Comparison of ENCODE assay signal across 14 cellular contexts in the genomic region with DNA sequence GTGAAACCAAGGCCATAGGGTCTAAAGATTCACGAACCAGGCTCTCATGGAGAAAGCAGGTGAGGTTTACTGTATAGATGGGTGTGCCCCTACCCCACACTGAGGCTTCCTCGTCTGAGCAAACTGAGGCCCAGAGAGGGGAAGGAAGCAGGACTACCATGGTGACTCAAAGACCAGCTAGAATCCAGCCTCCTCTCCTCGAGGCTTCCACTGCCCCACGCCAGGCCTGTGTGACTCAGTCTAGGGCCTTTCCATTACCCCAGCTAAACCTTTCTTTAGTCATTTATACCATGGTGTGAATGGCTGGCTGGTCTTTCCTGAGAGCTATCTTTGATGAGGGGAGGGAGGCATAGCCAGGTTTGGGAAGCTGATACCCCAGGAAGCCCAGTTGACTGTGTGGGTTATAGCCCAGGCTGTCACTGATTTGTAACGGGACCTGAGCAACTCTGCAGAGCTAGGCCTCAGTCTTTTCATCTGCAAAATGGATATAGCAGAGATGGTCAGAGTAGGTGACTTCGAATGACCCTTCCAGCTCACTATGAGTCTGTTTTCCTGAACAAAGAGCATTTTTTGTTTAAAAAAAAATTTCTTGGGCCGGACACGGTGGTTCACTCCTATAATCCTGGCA. TPM values are rescaled to one million over a fixed set of nuclear protein-coding genes. Genes with fewer than 3 reads are reported as not detected.
DNase-seq lines count a peak whose midpoint lies in the region; ATAC-seq, FAIRE-seq and TF ChIP-seq lines count a peak whose summit lies in the region.
"Had no signal": no experiment of that assay in that cellular context is flagged by ENCODE, and none has a peak within 500 bp of the region (broad histone marks: within the 10 kb centered on the region; RNA-seq: fewer than 3 reads in every experiment).

No MANE protein-coding gene starts in this region.

- ATAC-seq in activated CD8-positive, alpha-beta T cell treated with anti-CD3 and anti-CD28 coated beads for 36 hours, result peak; percentile 74
- no peak for ATAC-seq in activated CD8-positive, alpha-beta T cell treated with anti-CD3 and anti-CD28 coated beads, Interleukin-2, amount 10 ng/mL, durations not matched to agents 7 days and 5 days
- ATAC-seq in GM21825 (IDR thresholded peaks at IDR 0.05; ENCODE audit: unreplicated experiment) (no peak), Right ventricle myocardium superior (ENCODE audit: poor library complexity) (no peak)

- H2AFZ ChIP-seq in endothelial cell of umbilical vein (ENCODE audit: low read depth, low read length), result peak overlapping the region; percentile 76

- peak; percentile 7 for DNase-seq in activated CD8-positive, alpha-beta T cell treated with anti-CD3 and anti-CD28 coated beads for 36 hours
- DNase-seq in activated CD8-positive, alpha-beta T cell treated with anti-CD3 and anti-CD28 coated beads, Interleukin-2, amount 10 ng/mL, durations not matched to agents 7 days and 5 days, result no peak
- DNase-seq in NB4 (ENCODE audit: low read depth) (peak; percentile 62), endothelial cell of umbilical vein (ENCODE audit: low read depth, low spot score) (peak; percentile 35), spleen (peak; percentile 47), NCI-H1105 (lab: John Stamatoyannopoulos, UW) (no peak), Right ventricle myocardium superior (no peak)
- DNase-seq: hippocampal formation, NCI-H2171 treated with DMSO at 0.1 percent for 48 hours, testis had no signal

- 70 to 84% (median 72%) methylated on average over 7 to 8 of the region's 8 CpGs for WGBS in spleen, 5 donors

- no peaks in the 10 kb centered on the region for H3K4me1 Mint-ChIP-seq in activated CD8-positive, alpha-beta T cell treated with anti-CD3 and anti-CD28 coated beads for 36 hours (ENCODE audit: low read depth)
- no peaks in the 10 kb centered on the region for H3K4me1 Mint-ChIP-seq in activated CD8-positive, alpha-beta T cell treated with anti-CD3 and anti-CD28 coated beads, Interleukin-2, amount 10 ng/mL, durations not matched to agents 7 days and 5 days (ENCODE audit: low read depth)

- no peaks in the 10 kb centered on the region for H3K36me3 Mint-ChIP-seq in activated CD8-positive, alpha-beta T cell treated with anti-CD3 and anti-CD28 coated beads for 36 hours (ENCODE audit: low read depth)
- no peaks in the 10 kb centered on the region for H3K36me3 Mint-ChIP-seq in activated CD8-positive, alpha-beta T cell treated with anti-CD3 and anti-CD28 coated beads, Interleukin-2, amount 10 ng/mL, durations not matched to agents 7 days and 5 days (ENCODE audit: low read depth)

- CTCF ChIA-PET in activated CD8-positive, alpha-beta T cell treated with anti-CD3 and anti-CD28 coated beads for 36 hours (lab: Charles Lee), result interaction anchor here (1.0 kb wide), 1 partner anchor 102 kb away, joined by 4 read pairs; no protein-coding TSS in a partner anchor
- CTCF ChIA-PET in activated CD8-positive, alpha-beta T cell treated with anti-CD3 and anti-CD28 coated beads, Interleukin-2, amount 10 ng/mL, durations not matched to agents 7 days and 5 days (lab: Charles Lee), result no interaction called here
- CTCF ChIA-PET in endothelial cell of umbilical vein (lab: Charles Lee), result interaction anchor here (0.9 to 1.8 kb wide), 4 partner anchors 9 to 68 kb away, joined by 3 to 6 read pairs (median 3); no protein-coding TSS in a partner anchor

- TF ChIP-seq CTCF in activated CD8-positive, alpha-beta T cell treated with anti-CD3 and anti-CD28 coated beads for 36 hours (IDR thresholded peaks at IDR 0.05), result no peak
- no peak for TF ChIP-seq CTCF in NB4 (IDR thresholded peaks at IDR 0.05; ENCODE audit: low read depth, low read length)
- TF ChIP-seq CTCF in endothelial cell of umbilical vein (IDR thresholded peaks at IDR 0.05; ENCODE audit: extremely low read depth in 1 of 2, insufficient read depth in 1 of 2, low read depth in 1 of 2, low read length in 2 of 2), result no peak
- no peak for TF ChIP-seq CTCF in spleen (IDR thresholded peaks at IDR 0.05 in 8 of 11, conservative IDR thresholded peaks at IDR 0.05 in 3 of 11)

- dilution Hi-C loops in endothelial cell of umbilical vein (cut with MboI; ENCODE audit: extremely low pct_ligation_motif_present, low sequenced_read_pairs), result no loop called here

- no peak overlapping the region for H3K9ac ChIP-seq in endothelial cell of umbilical vein (replicated peaks; ENCODE audit: extremely low read depth, insufficient read depth, low read length)

- no peak overlapping the region for H3K27ac ChIP-seq in endothelial cell of umbilical vein (ENCODE audit: insufficient read depth, low read depth, low read length)
- H3K27ac ChIP-seq in spleen, result peak overlapping the region in 7 of 8 donors; percentile 14 to 82 (median 70)
- H3K27ac ChIP-seq: testis, VCaP had no signal

- POLR2A ChIA-PET in activated CD8-positive, alpha-beta T cell treated with anti-CD3 and anti-CD28 coated beads for 36 hours (lab: Charles Lee), result no interaction called here
- POLR2A ChIA-PET in activated CD8-positive, alpha-beta T cell treated with anti-CD3 and anti-CD28 coated beads, Interleukin-2, amount 10 ng/mL, durations not matched to agents 7 days and 5 days (lab: Charles Lee), result no interaction called here
- POLR2A ChIA-PET in endothelial cell of umbilical vein (lab: Charles Lee), result no interaction called here

- H3K9me1 ChIP-seq in endothelial cell of umbilical vein (replicated peaks; ENCODE audit: control insufficient read depth, extremely low read depth, insufficient read depth, low read length), result no peaks in the 10 kb centered on the region

- intact Hi-C loops in activated CD8-positive, alpha-beta T cell treated with anti-CD3 and anti-CD28 coated beads for 36 hours (cut with micrococcal nuclease), result no loop called here
- intact Hi-C loops in endothelial cell of umbilical vein (cut with micrococcal nuclease) (no loop called here), spleen (cut with DNase I; ENCODE audit: low total_unique reads) (no loop called here), Right ventricle myocardium superior (cut with DNase I) (no loop called here)

- H3K4me1 ChIP-seq in endothelial cell of umbilical vein (ENCODE audit: control insufficient read depth, extremely low read depth, insufficient read depth, low read length) (peaks cover 11% of the 10 kb centered on the region), spleen (peaks cover 0 to 32% (median 14%) of the 10 kb centered on the region in 6 donors)
- H3K4me1 ChIP-seq: testis had no signal

- H3K36me3 ChIP-seq in endothelial cell of umbilical vein (ENCODE audit: control insufficient read depth in 2 of 2, extremely low read depth in 1 of 2, insufficient read depth in 2 of 2, low read length in 2 of 2) (no peaks in the 10 kb centered on the region), spleen (no peaks in the 10 kb centered on the region)

- BruUV-seq in endothelial cell of umbilical vein (replicated peaks; lab: Mats Ljungman, UMichigan), result no TSS peak

- no peaks in the 10 kb centered on the region for H3K27me3 Mint-ChIP-seq in activated CD8-positive, alpha-beta T cell treated with anti-CD3 and anti-CD28 coated beads for 36 hours
- no peaks in the 10 kb centered on the region for H3K27me3 Mint-ChIP-seq in activated CD8-positive, alpha-beta T cell treated with anti-CD3 and anti-CD28 coated beads, Interleukin-2, amount 10 ng/mL, durations not matched to agents 7 days and 5 days (ENCODE audit: low read depth)

- H3K9me3 ChIP-seq in endothelial cell of umbilical vein (replicated peaks; ENCODE audit: control insufficient read depth, insufficient read depth, low read length), result no peaks in the 10 kb centered on the region
- no peaks in the 10 kb centered on the region for H3K9me3 ChIP-seq in spleen
- H3K9me3 ChIP-seq: testis had no signal

- H3K79me2 ChIP-seq in endothelial cell of umbilical vein (ENCODE audit: control insufficient read depth, insufficient read depth, low read length), result no peaks in the 10 kb centered on the region

- H3K27me3 ChIP-seq in endothelial cell of umbilical vein (ENCODE audit: control insufficient read depth in 2 of 2, insufficient read depth in 2 of 2, low read length in 2 of 2), result no peaks in the 10 kb centered on the region
- H3K27me3 ChIP-seq in spleen (replicated peaks in 1 of 7), result no peaks in the 10 kb centered on the region
- H3K27me3 ChIP-seq: testis had no signal

- H3K27ac Mint-ChIP-seq in activated CD8-positive, alpha-beta T cell treated with anti-CD3 and anti-CD28 coated beads for 36 hours, result no peak overlapping the region
- no peak overlapping the region for H3K27ac Mint-ChIP-seq in activated CD8-positive, alpha-beta T cell treated with anti-CD3 and anti-CD28 coated beads, Interleukin-2, amount 10 ng/mL, durations not matched to agents 7 days and 5 days

- TF ChIP-seq POLR2A in NB4 (IDR thresholded peaks at IDR 0.05; ENCODE audit: extremely low read depth, insufficient read length), result no peak
- no peak for TF ChIP-seq POLR2A in endothelial cell of umbilical vein (IDR thresholded peaks at IDR 0.05; ENCODE audit: low read depth, low read length)
- no peak for TF ChIP-seq POLR2A in spleen (IDR thresholded peaks at IDR 0.05)

- H3K9me3 Mint-ChIP-seq in activated CD8-positive, alpha-beta T cell treated with anti-CD3 and anti-CD28 coated beads for 36 hours, result no peaks in the 10 kb centered on the region
- H3K9me3 Mint-ChIP-seq in activated CD8-positive, alpha-beta T cell treated with anti-CD3 and anti-CD28 coated beads, Interleukin-2, amount 10 ng/mL, durations not matched to agents 7 days and 5 days (ENCODE audit: insufficient read depth), result no peaks in the 10 kb centered on the region

- H3K4me3 ChIP-seq in NB4 (ENCODE audit: low read depth, low read length) (no peak overlapping the region), endothelial cell of umbilical vein (replicated peaks in 1 of 3; ENCODE audit: insufficient read depth in 1 of 3, low read depth in 1 of 3, low read length in 3 of 3) (no peak overlapping the region), spleen (peak overlapping the region in 1 of 8 donors; percentile 38)
- H3K4me3 ChIP-seq: testis had no signal

- H3K4me3 Mint-ChIP-seq in activated CD8-positive, alpha-beta T cell treated with anti-CD3 and anti-CD28 coated beads for 36 hours, result no peak overlapping the region
- H3K4me3 Mint-ChIP-seq in activated CD8-positive, alpha-beta T cell treated with anti-CD3 and anti-CD28 coated beads, Interleukin-2, amount 10 ng/mL, durations not matched to agents 7 days and 5 days, result no peak overlapping the region

- H4K20me1 ChIP-seq in endothelial cell of umbilical vein (replicated peaks; ENCODE audit: control insufficient read depth, extremely low read depth, insufficient read depth, low read length), result no peaks in the 10 kb centered on the region

- peak; percentile 77 for FAIRE-seq in endothelial cell of umbilical vein (lab: Jason Lieb, UNC)

- no peak overlapping the region for H3K4me2 ChIP-seq in endothelial cell of umbilical vein (ENCODE audit: insufficient read depth, low read length)

RNA-seq across cellular contexts. Expression of a gene that starts 3.0 kb away (rescaled TPM):
- not detected for total RNA-seq in activated CD8-positive, alpha-beta T cell treated with anti-CD3 and anti-CD28 coated beads for 36 hours
- not detected for total RNA-seq in activated CD8-positive, alpha-beta T cell treated with anti-CD3 and anti-CD28 coated beads, Interleukin-2, amount 10 ng/mL, durations not matched to agents 7 days and 5 days
- total RNA-seq in endothelial cell of umbilical vein (not detected in 2 replicates), spleen (not detected), Right ventricle myocardium superior (not detected)
- polyA plus RNA-seq in endothelial cell of umbilical vein (not detected in 2 replicates), spleen (not detected)
- not detected in 2 replicates for polyA plus RNA-seq in endothelial cell of umbilical vein (2011; cell fraction: cytosol; rRNA removed)
- 0.12 TPM in 1 of 2 replicates, not detected in the other for polyA plus RNA-seq in endothelial cell of umbilical vein (2011; cell fraction: nucleus; rRNA removed)
- not detected in 2 replicates for polyA plus RNA-seq in endothelial cell of umbilical vein (2012)
- polyA minus RNA-seq in endothelial cell of umbilical vein, result not detected in 2 replicates
- not detected for polyA minus RNA-seq in endothelial cell of umbilical vein (2011; cell fraction: cytosol; rRNA and poly(A)+ RNA removed)
- polyA minus RNA-seq in endothelial cell of umbilical vein (2011; cell fraction: nucleus; rRNA and poly(A)+ RNA removed), result not detected in 2 replicates
- total RNA-seq: mesenteric fat pad, pulmonary artery endothelial cell had no signal

RNA-seq across cellular contexts. Expression of a gene that starts 17.5 kb away (rescaled TPM):
- total RNA-seq in activated CD8-positive, alpha-beta T cell treated with anti-CD3 and anti-CD28 coated beads for 36 hours, result not detected
- total RNA-seq in activated CD8-positive, alpha-beta T cell treated with anti-CD3 and anti-CD28 coated beads, Interleukin-2, amount 10 ng/mL, durations not matched to agents 7 days and 5 days, result not detected
- total RNA-seq in endothelial cell of umbilical vein, result not detected in 2 replicates
- polyA plus RNA-seq in endothelial cell of umbilical vein, result not detected in 2 replicates
- polyA plus RNA-seq in endothelial cell of umbilical vein (2011; cell fraction: cytosol; rRNA removed), result not detected in 2 replicates
- polyA plus RNA-seq in endothelial cell of umbilical vein (2011; cell fraction: nucleus; rRNA removed), result not detected in 2 replicates
- not detected in 2 replicates for polyA plus RNA-seq in endothelial cell of umbilical vein (2012)
- polyA minus RNA-seq in endothelial cell of umbilical vein, result not detected in 2 replicates
- polyA minus RNA-seq in endothelial cell of umbilical vein (2011; cell fraction: cytosol; rRNA and poly(A)+ RNA removed), result not detected
- not detected in 2 replicates for polyA minus RNA-seq in endothelial cell of umbilical vein (2011; cell fraction: nucleus; rRNA and poly(A)+ RNA removed)
- not detected for total RNA-seq in spleen
- polyA plus RNA-seq in spleen, result not detected
- total RNA-seq in Right ventricle myocardium superior, result not detected
- total RNA-seq: mesenteric fat pad, pulmonary artery endothelial cell had no signal

Comparison
In these comparisons a context has a peak if more than half of its experiments do, and no peak if none do; other contexts are left out.
1. DNase-seq: peak in activated CD8-positive, alpha-beta T cell treated with anti-CD3 and anti-CD28 coated beads for 36 hours (single experiment), NB4 (single experiment), endothelial cell of umbilical vein (single experiment) and spleen (single experiment); none in activated CD8-positive, alpha-beta T cell treated with anti-CD3 and anti-CD28 coated beads, Interleukin-2, amount 10 ng/mL, durations not matched to agents 7 days and 5 days (single experiment), NCI-H1105 (single experiment) and Right ventricle myocardium superior (single experiment).